ENCODE assay signal across 9 cellular contexts in the genomic region with DNA sequence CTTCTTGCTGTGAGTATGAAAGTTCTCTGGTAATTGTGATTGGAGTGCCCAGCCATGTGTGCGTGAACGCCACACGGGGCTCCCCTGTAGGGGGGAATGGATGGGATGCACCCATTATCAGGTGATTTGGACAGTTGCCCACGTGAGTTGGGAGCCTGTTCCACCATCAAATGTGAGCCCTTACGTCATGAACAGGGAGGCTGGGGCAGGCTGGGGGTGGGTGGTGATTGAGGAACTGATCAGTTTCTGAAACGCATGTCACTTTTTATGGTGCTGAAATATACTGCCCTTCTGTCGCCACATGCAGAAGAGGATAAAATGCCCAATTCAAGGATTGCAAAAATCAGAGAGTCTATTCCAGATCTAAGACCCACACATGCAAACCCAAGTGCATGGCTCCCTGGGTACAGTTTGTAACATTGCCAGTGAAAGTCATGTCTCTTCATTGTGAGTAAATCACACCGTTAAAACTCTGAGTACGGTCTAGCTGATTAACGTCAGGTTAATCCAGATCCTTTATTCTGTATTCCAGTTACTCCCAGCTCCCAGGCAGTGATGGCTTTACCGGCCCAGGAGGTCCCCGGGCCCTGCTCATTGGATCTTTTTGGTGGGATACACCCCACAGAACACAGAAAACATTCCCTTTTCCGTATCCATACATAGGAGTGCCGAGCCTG.
A peak's percentile ranks its signal among the peaks of the same experiment; 100 is the strongest.
DNase-seq lines count a peak whose midpoint lies in the region; ATAC-seq, FAIRE-seq and TF ChIP-seq lines count a peak whose summit lies in the region.
"Had no signal": no experiment of that assay in that cellular context is flagged by ENCODE, and none has a peak within 500 bp of the region (broad histone marks: within the 10 kb centered on the region; RNA-seq: fewer than 3 reads in every experiment).

No MANE protein-coding gene starts in this region.

- no peaks in the 10 kb centered on the region for H3K79me2 ChIP-seq in HepG2 (ENCODE audit: insufficient read depth, low read length)

- H3K4me3 ChIP-seq in liver (ENCODE audit: low read depth in 1 of 3, low read length in 3 of 3), result no peak overlapping the region
- no peak overlapping the region for H3K4me3 ChIP-seq in HepG2 (replicated peaks in 1 of 3; ENCODE audit: insufficient read depth in 1 of 3, low read depth in 2 of 3, low read length in 3 of 3)
- no peak overlapping the region for H3K4me3 ChIP-seq in upper lobe of right lung

- POLR2A ChIA-PET in HepG2 (lab: Yijun Ruan, JAX), result no interaction called here
- POLR2A ChIA-PET in activated B cell treated with CpG ODN at 0.5 μM for 24 hours (lab: Charles Lee), result interaction anchor here (0.6 to 1.9 kb wide), 10 partner anchors 12 to 1309 kb away, joined by 3 to 13 read pairs (median 4); a partner anchor contains a TSS
- POLR2A ChIA-PET in HEK293T (lab: Yijun Ruan, JAX), result no interaction called here

- H3K36me3 Mint-ChIP-seq in activated B cell treated with CpG ODN at 0.5 μM for 24 hours (ENCODE audit: low read depth), result no peaks in the 10 kb centered on the region

- WGBS in liver, result 79% methylated on average over 14 of the region's 14 CpGs
- WGBS in HepG2 (ENCODE audit: low lambda C conversion rate), result 35% methylated on average over 13 of the region's 14 CpGs

- CTCF ChIA-PET in HepG2 (lab: Yijun Ruan, JAX; ENCODE audit: low intra/inter-chr PET ratio, low total read pairs), result no interaction called here
- CTCF ChIA-PET in activated B cell treated with CpG ODN at 0.5 μM for 24 hours (lab: Charles Lee), result interaction anchor here (2.6 kb wide), 1 partner anchor 16 kb away, joined by 18 read pairs; no protein-coding TSS in a partner anchor
- CTCF ChIA-PET in HEK293T (lab: Yijun Ruan, JAX), result no interaction called here

- H3K27ac ChIP-seq in liver (ENCODE audit: low read depth in 1 of 2, low read length in 2 of 2) (peak overlapping the region; percentile 2 to 14), HepG2 (ENCODE audit: extremely low read length, insufficient read depth, low read length) (no peak overlapping the region), upper lobe of right lung (peak overlapping the region; percentile 60)

- in situ Hi-C loops in HepG2 (cut with HindIII; ENCODE audit: extremely low pct_ligation_motif_present, low pct_unique_long_range_greater_than_20kb), result no loop called here

- TF ChIP-seq POLR2A in HepG2 (IDR thresholded peaks at IDR 0.05; ENCODE audit: insufficient read depth in 1 of 2, low read depth in 2 of 2, low read length in 2 of 2), result no peak

- H4K20me1 ChIP-seq in HepG2 (ENCODE audit: insufficient read depth, low read length), result no peaks in the 10 kb centered on the region

- peaks cover 0 to 2% (median 0%) of the 10 kb centered on the region in 4 donors for H3K36me3 ChIP-seq in liver (ENCODE audit: control insufficient read depth in 4 of 4, insufficient read depth in 3 of 4, low read depth in 1 of 4, low read length in 3 of 4)
- H3K36me3 ChIP-seq in HepG2 (replicated peaks in 1 of 2; ENCODE audit: control insufficient read depth in 1 of 2, insufficient read depth in 2 of 2, low read length in 2 of 2), result no peaks in the 10 kb centered on the region
- H3K36me3 ChIP-seq in upper lobe of right lung, result peaks cover 54% of the 10 kb centered on the region

- no peak for TF ChIP-seq RAD21 in liver (IDR thresholded peaks at IDR 0.05)
- TF ChIP-seq RAD21 in HepG2 (CRISPR knock-in tag; IDR thresholded peaks at IDR 0.05), result no peak

- H3K27me3 ChIP-seq in liver (ENCODE audit: control insufficient read depth in 4 of 4, insufficient read depth in 4 of 4, low read length in 3 of 4) (no peaks in the 10 kb centered on the region), HepG2 (ENCODE audit: control insufficient read depth in 1 of 2, insufficient read depth in 2 of 2, low read length in 2 of 2) (peaks cover 7 to 66% of the 10 kb centered on the region in 2 experiments), upper lobe of right lung (no peaks in the 10 kb centered on the region)

- H3K9me3 Mint-ChIP-seq in activated B cell treated with CpG ODN at 0.5 μM for 24 hours, result no peaks in the 10 kb centered on the region
- H3K9me3 Mint-ChIP-seq: neural crest cell had no signal

- H3K9me3 ChIP-seq in liver (ENCODE audit: control insufficient read depth in 4 of 4, low read length in 3 of 4) (no peaks in the 10 kb centered on the region), HepG2 (ENCODE audit: low read length) (no peaks in the 10 kb centered on the region), upper lobe of right lung (no peaks in the 10 kb centered on the region)

- H3K4me3 Mint-ChIP-seq in activated B cell treated with CpG ODN at 0.5 μM for 24 hours, result peak overlapping the region; percentile 73
- H3K4me3 Mint-ChIP-seq: neural crest cell had no signal

- no peak overlapping the region for H3K4me2 ChIP-seq in HepG2 (ENCODE audit: low read depth, low read length)

- H3K27ac Mint-ChIP-seq in activated B cell treated with CpG ODN at 0.5 μM for 24 hours, result peak overlapping the region; percentile 83

- H2AFZ ChIP-seq in HepG2 (ENCODE audit: low read length), result no peak overlapping the region

- TF ChIP-seq CTCF in liver (IDR thresholded peaks at IDR 0.05; ENCODE audit: low read depth, low read length, missing input control) (no peak), HepG2 (CRISPR knock-in tag; IDR thresholded peaks at IDR 0.05) (no peak), activated B cell treated with CpG ODN at 0.5 μM for 24 hours (IDR thresholded peaks at IDR 0.05) (no peak), upper lobe of right lung (IDR thresholded peaks at IDR 0.05) (no peak)

- ATAC-seq in HepG2 (no peak), HG02970 (IDR thresholded peaks at IDR 0.05; ENCODE audit: low FRiP score, unreplicated experiment) (peak; percentile 27), activated B cell treated with CpG ODN at 0.5 μM for 24 hours (ENCODE audit: low read depth) (peak; percentile 56), upper lobe of right lung (peak; percentile 42)
- no peak for ATAC-seq in stimulated activated naive CD8-positive, alpha-beta T cell treated with anti-CD3 and anti-CD28 coated beads, Interleukin-15, Interleukin-2, amounts not matched to agents 100 U/mL and 50 U/mL, for 24 hours

- FAIRE-seq in HepG2 (lab: Jason Lieb, UNC), result no peak

- H3K27me3 Mint-ChIP-seq in activated B cell treated with CpG ODN at 0.5 μM for 24 hours, result no peaks in the 10 kb centered on the region

- peaks cover 57% of the 10 kb centered on the region for H3K4me1 Mint-ChIP-seq in activated B cell treated with CpG ODN at 0.5 μM for 24 hours

- BruUV-seq in HepG2 (replicated peaks; lab: Mats Ljungman, UMichigan), result no TSS peak

- intact Hi-C loops in HepG2 (cut with micrococcal nuclease; ENCODE audit: unreplicated experiment), result no loop called here
- intact Hi-C loops in activated B cell treated with CpG ODN at 0.5 μM for 24 hours (cut with micrococcal nuclease), result loop anchor here (1.0 to 5.0 kb wide), 8 partner anchors 15 to 1309 kb away; a partner anchor contains a TSS
- intact Hi-C loops in upper lobe of right lung (cut with DNase I), result no loop called here

- TF ChIP-seq EP300 in HepG2 (IDR thresholded peaks at IDR 0.05; ENCODE audit: low read depth in 2 of 2, low read length in 2 of 2), result no peak
- TF ChIP-seq EP300 in HepG2 (CRISPR knock-in tag; IDR thresholded peaks at IDR 0.05; ENCODE audit: borderline replicate concordance), result no peak

- H3K4me1 ChIP-seq in liver (ENCODE audit: control insufficient read depth in 4 of 4, insufficient read depth in 4 of 4, low read length in 3 of 4) (peaks cover 0 to 5% (median 0%) of the 10 kb centered on the region in 4 donors), HepG2 (ENCODE audit: insufficient read depth, low read length) (peaks cover 9% of the 10 kb centered on the region), upper lobe of right lung (no peaks in the 10 kb centered on the region)

- no peak overlapping the region for H3K9ac ChIP-seq in liver (ENCODE audit: low read depth in 1 of 2, low read length in 2 of 2)
- H3K9ac ChIP-seq in HepG2 (ENCODE audit: insufficient read depth, low read depth, low read length), result no peak overlapping the region

- no peak for DNase-seq in HepG2 (ENCODE audit: low spot score)
- peak; percentile 41 for DNase-seq in activated B cell treated with CpG ODN at 0.5 μM for 24 hours
- DNase-seq in upper lobe of right lung, result peak; percentile 77
- DNase-seq in HEK293T (ENCODE audit: extremely low spot score), result no peak
- DNase-seq in stimulated activated naive CD8-positive, alpha-beta T cell treated with anti-CD3 and anti-CD28 coated beads, Interleukin-15, Interleukin-2, amounts not matched to agents 100 U/mL and 50 U/mL, for 24 hours, result no peak
- DNase-seq in amniotic stem cell (lab: John Stamatoyannopoulos, UW), result no peak

TF ChIP-seq in liver, 16 proteins besides CTCF, POLR2A, EP300 and RAD21:
- TF ChIP-seq SP1 (IDR thresholded peaks at IDR 0.05) (no peak), YY1 (IDR thresholded peaks at IDR 0.05) (no peak), EGR1 (IDR thresholded peaks at IDR 0.05; ENCODE audit: low read depth in 2 of 2) (no peak)

TF ChIP-seq in HepG2, 621 proteins besides CTCF, POLR2A, EP300 and RAD21 (continues in another document):
- TF ChIP-seq SMYD3 (CRISPR knock-in tag; IDR thresholded peaks at IDR 0.05) (no peak), RBFOX2 (IDR thresholded peaks at IDR 0.05; ENCODE audit: low read depth, low read length) (no peak), ZNF234 (CRISPR knock-in tag; conservative IDR thresholded peaks at IDR 0.05) (no peak), PHF21A (CRISPR knock-in tag; IDR thresholded peaks at IDR 0.05) (no peak), PHB2 (IDR thresholded peaks at IDR 0.05; ENCODE audit: partially characterized antibody) (no peak)

TF ChIP-seq in HEK293T, 16 proteins besides CTCF, POLR2A, EP300 and RAD21 (continues in another document):
- no peak for TF ChIP-seq FOXA1 (IDR thresholded peaks at IDR 0.05)
- TF ChIP-seq, protein P1, sequence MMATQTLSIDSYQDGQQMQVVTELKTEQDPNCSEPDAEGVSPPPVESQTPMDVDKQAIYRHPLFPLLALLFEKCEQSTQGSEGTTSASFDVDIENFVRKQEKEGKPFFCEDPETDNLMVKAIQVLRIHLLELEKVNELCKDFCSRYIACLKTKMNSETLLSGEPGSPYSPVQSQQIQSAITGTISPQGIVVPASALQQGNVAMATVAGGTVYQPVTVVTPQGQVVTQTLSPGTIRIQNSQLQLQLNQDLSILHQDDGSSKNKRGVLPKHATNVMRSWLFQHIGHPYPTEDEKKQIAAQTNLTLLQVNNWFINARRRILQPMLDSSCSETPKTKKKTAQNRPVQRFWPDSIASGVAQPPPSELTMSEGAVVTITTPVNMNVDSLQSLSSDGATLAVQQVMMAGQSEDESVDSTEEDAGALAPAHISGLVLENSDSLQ (IDR thresholded peaks at IDR 0.05), result no peak
- no peak for TF ChIP-seq ARNT (IDR thresholded peaks at IDR 0.05)
- no peak for TF ChIP-seq FOXM1 (IDR thresholded peaks at IDR 0.05; ENCODE audit: borderline replicate concordance)
- TF ChIP-seq FOXK2 (IDR thresholded peaks at IDR 0.05), result no peak
- no peak for TF ChIP-seq BHLHE40 (IDR thresholded peaks at IDR 0.05; ENCODE audit: borderline replicate concordance)
- TF ChIP-seq CTBP1 (IDR thresholded peaks at IDR 0.05; ENCODE audit: borderline replicate concordance), result no peak
- TF ChIP-seq SP1 (IDR thresholded peaks at IDR 0.05), result no peak
- no peak for TF ChIP-seq NFRKB (IDR thresholded peaks at IDR 0.05)
- no peak for TF ChIP-seq L3MBTL2 (conservative IDR thresholded peaks at IDR 0.05)
- TF ChIP-seq ZNF384 (IDR thresholded peaks at IDR 0.05), result no peak
- TF ChIP-seq HDGF (IDR thresholded peaks at IDR 0.05; ENCODE audit: borderline replicate concordance), result no peak

Comparison
In these comparisons a context has a peak if more than half of its experiments do, and no peak if none do; other contexts are left out.
1. ATAC-seq: peak in HG02970 (single experiment), activated B cell treated with CpG ODN at 0.5 μM for 24 hours (single experiment) and upper lobe of right lung (single experiment); none in HepG2 (single experiment) and stimulated activated naive CD8-positive, alpha-beta T cell treated with anti-CD3 and anti-CD28 coated beads, Interleukin-15, Interleukin-2, amounts not matched to agents 100 U/mL and 50 U/mL, for 24 hours (single experiment).
2. DNase-seq: peak in activated B cell treated with CpG ODN at 0.5 μM for 24 hours (single experiment) and upper lobe of right lung (single experiment); none in HepG2 (single experiment), HEK293T (single experiment), stimulated activated naive CD8-positive, alpha-beta T cell treated with anti-CD3 and anti-CD28 coated beads, Interleukin-15, Interleukin-2, amounts not matched to agents 100 U/mL and 50 U/mL, for 24 hours (single experiment) and amniotic stem cell (single experiment).